Comparison of ENCODE assay signal across 31 cellular contexts in the genomic region with DNA sequence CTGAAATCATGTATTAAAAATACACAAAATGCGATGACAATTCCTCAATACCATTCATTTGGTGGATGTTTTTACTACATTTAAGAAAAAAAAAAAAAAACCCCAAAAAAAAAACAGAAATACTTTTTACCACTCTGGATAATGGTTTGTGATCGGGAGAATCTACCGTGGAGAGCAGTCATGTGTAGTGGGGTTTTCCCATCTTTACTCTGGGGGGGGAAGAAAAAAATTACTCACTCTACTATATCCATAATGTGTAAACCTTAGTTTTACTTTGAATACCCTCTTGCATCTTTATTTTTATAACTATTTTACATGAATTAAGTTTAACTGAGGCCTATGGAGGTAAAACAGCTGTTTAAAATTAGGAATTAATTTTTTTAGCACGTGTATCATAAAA.
"Had no signal": no experiment of that assay in that cellular context is flagged by ENCODE, and none has a peak within 500 bp of the region (broad histone marks: within the 10 kb centered on the region; RNA-seq: fewer than 3 reads in every experiment).

No MANE protein-coding gene starts in this region.

- ATAC-seq: activated CD4-positive, CD25-positive, alpha-beta regulatory T cell treated with anti-CD3 and anti-CD28 coated beads, Interleukin-2, amount 50 U/mL, for 24 hours; activated CD8-positive, alpha-beta T cell treated with anti-CD3 and anti-CD28 coated beads for 36 hours; K562; Panc1 had no signal

- H3K4me2 ChIP-seq: SK-N-SH had no signal

- DNase-seq: activated CD4-positive, alpha-beta T cell treated with anti-CD3 and anti-CD28 coated beads for 4 hours; activated CD8-positive, alpha-beta memory T cell treated with anti-CD3 and anti-CD28 coated beads, Interleukin-2, amount 50 U/mL, for 4 hours; activated CD8-positive, alpha-beta T cell treated with anti-CD3 and anti-CD28 coated beads for 36 hours; activated effector memory CD4-positive, alpha-beta T cell treated with anti-CD3 and anti-CD28 coated beads, Interleukin-2, amount 50 U/mL, for 16 hours; activated naive CD4-positive, alpha-beta T cell treated with Interleukin-2 at 50 U/mL for 16 hours; amygdala; Karpas-422; MM.1S; NCI-H1048; NCI-H146; NCI-H187 treated with DMSO at 0.1 percent for 48 hours; NCI-H2081 treated with DMSO at 0.1 percent for 48 hours; NCI-H2171; NCI-H2227 treated with DMSO at 0.1 percent for 48 hours; NCI-H446 treated with DMSO at 0.1 percent for 48 hours; NCI-H526; NCI-H82; OCI-M1; Right ventricle myocardium superior; SJCRH30; SK-N-SH; T-helper 1 cell; WERI-Rb-1 had no signal

- H3K4me3 ChIP-seq: K562, SJCRH30 had no signal

- H3K9me3 Mint-ChIP-seq: activated CD8-positive, alpha-beta T cell treated with anti-CD3 and anti-CD28 coated beads for 36 hours; activated T-helper 1 cell treated with anti-CD3 and anti-CD28 coated beads, Interleukin-12 subunit alpha, Interleukin-12 subunit beta, Interleukin-2, Interleukin-4 antibody, amounts not matched to agents 30 ng/mL and 10 ng/mL and 1 ng/mL, durations not matched to agents 14 hours and 24 hours and 36 hours; brain; central memory CD8-positive, alpha-beta T cell had no signal

- H3K4me3 Mint-ChIP-seq: activated CD8-positive, alpha-beta T cell treated with anti-CD3 and anti-CD28 coated beads for 36 hours; activated naive CD8-positive, alpha-beta T cell; activated T-helper 1 cell treated with anti-CD3 and anti-CD28 coated beads, Interleukin-12 subunit alpha, Interleukin-12 subunit beta, Interleukin-2, Interleukin-4 antibody, amounts not matched to agents 30 ng/mL and 10 ng/mL and 1 ng/mL, durations not matched to agents 14 hours and 24 hours and 36 hours; brain; central memory CD8-positive, alpha-beta T cell had no signal

- H3K4me1 Mint-ChIP-seq: central memory CD8-positive, alpha-beta T cell had no signal

- H3K27ac ChIP-seq: RWPE1, SJCRH30, WERI-Rb-1 had no signal

- H3K27ac Mint-ChIP-seq: activated CD8-positive, alpha-beta T cell treated with anti-CD3 and anti-CD28 coated beads for 36 hours; activated naive CD8-positive, alpha-beta T cell; activated T-helper 1 cell treated with anti-CD3 and anti-CD28 coated beads, Interleukin-12 subunit alpha, Interleukin-12 subunit beta, Interleukin-2, Interleukin-4 antibody, amounts not matched to agents 30 ng/mL and 10 ng/mL and 1 ng/mL, durations not matched to agents 14 hours and 24 hours and 36 hours; brain had no signal

- H3K4me1 ChIP-seq: SJCRH30 had no signal

- H3K27me3 ChIP-seq: SJCRH30 had no signal

- H3K9ac ChIP-seq: SK-N-SH had no signal

- H3K9me3 ChIP-seq: SJCRH30, SK-N-SH had no signal
